Comparison of ENCODE assay signal across 1 cellular context in genomic region chr16:53848277-53848942, GRCh38.
TF ChIP-seq lines count a peak whose summit lies in the region.

No MANE protein-coding gene starts in this region.

TF ChIP-seq in SK-N-SH, 30 proteins besides CTCF, POLR2A, EP300 and RAD21 (continued from another document):
- TF ChIP-seq FOSL2 (IDR thresholded peaks at IDR 0.05; ENCODE audit: borderline replicate concordance, low read depth) (no peak), SIN3A (IDR thresholded peaks at IDR 0.05; ENCODE audit: borderline replicate concordance, low read depth, low read length) (no peak), TAF1 (IDR thresholded peaks at IDR 0.05; ENCODE audit: borderline replicate concordance, low read depth, low read length) (no peak), JUND (IDR thresholded peaks at IDR 0.05) (no peak), TEAD4 (IDR thresholded peaks at IDR 0.05; ENCODE audit: borderline replicate concordance, insufficient read depth) (no peak), FOXJ3 (CRISPR knock-in tag; IDR thresholded peaks at IDR 0.05) (no peak), IRF3 (IDR thresholded peaks at IDR 0.05; ENCODE audit: low read depth, low read length) (no peak), YY1 (IDR thresholded peaks at IDR 0.05; ENCODE audit: low read depth) (no peak), RCOR1 (IDR thresholded peaks at IDR 0.05; ENCODE audit: low read length) (no peak), EZH2phosphoT487 (IDR thresholded peaks at IDR 0.05; ENCODE audit: borderline replicate concordance, low read depth) (no peak), USF1 (IDR thresholded peaks at IDR 0.05; ENCODE audit: borderline replicate concordance, low read depth) (no peak), USF2 (IDR thresholded peaks at IDR 0.05; ENCODE audit: borderline replicate concordance, low read depth, low read length) (no peak), CHD2 (IDR thresholded peaks at IDR 0.05; ENCODE audit: low read length, partially characterized antibody) (no peak)
